Comparison of ENCODE assay signal across 11 cellular contexts in genomic region chr3:149367021-149367840, GRCh38. TPM values are rescaled to one million over a fixed set of nuclear protein-coding genes. Genes with fewer than 3 reads are reported as not detected.
DNase-seq lines count a peak whose midpoint lies in the region; ATAC-seq, FAIRE-seq and TF ChIP-seq lines count a peak whose summit lies in the region.
"Had no signal": no experiment of that assay in that cellular context is flagged by ENCODE, and none has a peak within 500 bp of the region (broad histone marks: within the 10 kb centered on the region; RNA-seq: fewer than 3 reads in every experiment).

No MANE protein-coding gene starts in this region.

- H3K36me3 ChIP-seq in K562 (ENCODE audit: control insufficient read depth, insufficient read depth, low read length), result no peaks in the 10 kb centered on the region
- H3K36me3 ChIP-seq in mesenchymal stem cell (ENCODE audit: control insufficient read depth in 1 of 2, insufficient read depth in 2 of 2, low read depth in 1 of 2, low read length in 2 of 2), result peaks cover 0 to 10% of the 10 kb centered on the region in 2 experiments
- no peaks in the 10 kb centered on the region for H3K36me3 ChIP-seq in thyroid gland

- H3K4me3 ChIP-seq in K562, result no peak overlapping the region
- no peak overlapping the region for H3K4me3 ChIP-seq in mesenchymal stem cell (ENCODE audit: insufficient read depth in 1 of 2, low read depth in 1 of 2, low read length in 2 of 2)
- no peak overlapping the region for H3K4me3 ChIP-seq in thyroid gland (replicated peaks in 1 of 3)
- H3K4me3 ChIP-seq: SK-N-MC had no signal

- H3K14ac ChIP-seq in mesenchymal stem cell (ENCODE audit: low read length in 2 of 2), result no peak overlapping the region

- H3K4ac ChIP-seq in mesenchymal stem cell (ENCODE audit: low read depth in 1 of 2, low read length in 2 of 2), result peak overlapping the region in 1 of 2 experiments; percentile 64

- peaks cover 72% of the 10 kb centered on the region for H3K36me3 Mint-ChIP-seq in Calu3 (ENCODE audit: insufficient read depth, unreplicated experiment)
- H3K36me3 Mint-ChIP-seq: brain had no signal

- no peak overlapping the region for H3K18ac ChIP-seq in mesenchymal stem cell (ENCODE audit: low read depth in 1 of 2, low read length in 2 of 2)

- no peak overlapping the region for H3K4me2 ChIP-seq in K562 (ENCODE audit: insufficient read depth, low read length)
- H3K4me2 ChIP-seq in mesenchymal stem cell (ENCODE audit: low read length, poor library complexity, severe bottlenecking), result no peak overlapping the region

- no peaks in the 10 kb centered on the region for H3K9me1 ChIP-seq in K562 (ENCODE audit: control insufficient read depth, insufficient read depth, low read length)

- 7% methylated on average over 2 of the region's 2 CpGs for WGBS in K562 (ENCODE audit: insufficient coverage, low coverage, missing lambda C conversion rate)
- WGBS in mesenchymal stem cell, result 76% methylated on average over 2 of the region's 2 CpGs
- 76 to 80% methylated on average over 2 of the region's 2 CpGs for WGBS in thyroid gland, 2 donors

- DNase-seq in Calu3 (peak; percentile 92), K562 (ENCODE audit: extremely low read depth in 1 of 4, low spot score in 3 of 4) (no peak), mesenchymal stem cell (peak; percentile 77), thyroid gland (no peak), NAMALWA (ENCODE audit: low spot score) (no peak), OCI-M2 (lab: John Stamatoyannopoulos, UW; ENCODE audit: unreplicated experiment) (no peak)
- DNase-seq: stimulated activated CD8-positive, alpha-beta memory T cell treated with anti-CD3 and anti-CD28 coated beads, Interleukin-4, amount 100 ng/mL, for 48 hours had no signal

- TF ChIP-seq CTCF in Calu3 (IDR thresholded peaks at IDR 0.05; ENCODE audit: unreplicated experiment) (no peak), K562 (IDR thresholded peaks at IDR 0.05 in 2 of 3, conservative IDR thresholded peaks at IDR 0.05 in 1 of 3; ENCODE audit: insufficient read depth in 2 of 3, low read depth in 1 of 3, low read length in 3 of 3) (no peak), thyroid gland (IDR thresholded peaks at IDR 0.05) (no peak)

- H2BK15ac ChIP-seq in mesenchymal stem cell (ENCODE audit: low read depth, poor library complexity, severe bottlenecking), result no peak overlapping the region

- H3K4me1 ChIP-seq in K562 (replicated peaks in 1 of 2; ENCODE audit: control insufficient read depth in 2 of 2, insufficient read depth in 2 of 2, low read length in 2 of 2) (no peaks in the 10 kb centered on the region), mesenchymal stem cell (ENCODE audit: control insufficient read depth, insufficient read depth, low read depth, low read length) (peaks cover 3% of the 10 kb centered on the region), thyroid gland (peaks cover 0 to 8% of the 10 kb centered on the region in 2 donors)

- no peak for TF ChIP-seq RAD21 in K562 (CRISPR knock-in tag; conservative IDR thresholded peaks at IDR 0.05 in 1 of 2, IDR thresholded peaks at IDR 0.05 in 1 of 2)

- H3K9ac ChIP-seq in K562 (ENCODE audit: insufficient read depth in 1 of 2, low read depth in 2 of 2, low read length in 2 of 2) (no peak overlapping the region), mesenchymal stem cell (ENCODE audit: low read length) (no peak overlapping the region)

- intact Hi-C loops in Calu3 (cut with micrococcal nuclease; ENCODE audit: unreplicated experiment) (loop anchor here (1.0 to 2.0 kb wide), 3 partner anchors 11 to 19 kb away; no protein-coding TSS in a partner anchor), K562 (cut with micrococcal nuclease) (no loop called here), thyroid gland (cut with DNase I) (no loop called here)

- H3K27ac Mint-ChIP-seq in Calu3 (ENCODE audit: unreplicated experiment), result peak overlapping the region; percentile 99

- in situ Hi-C loops in K562 (cut with MboI), result no loop called here

- no peak overlapping the region for H4K8ac ChIP-seq in mesenchymal stem cell (ENCODE audit: low read length)

- no peaks in the 10 kb centered on the region for H3K9me3 ChIP-seq in K562 (replicated peaks; ENCODE audit: control insufficient read depth, insufficient read depth, low read depth, low read length)
- H3K9me3 ChIP-seq in mesenchymal stem cell (ENCODE audit: control insufficient read depth, low read length), result no peaks in the 10 kb centered on the region
- no peaks in the 10 kb centered on the region for H3K9me3 ChIP-seq in thyroid gland

- H2AFZ ChIP-seq in K562 (ENCODE audit: low read depth, low read length), result no peak overlapping the region
- H2AFZ ChIP-seq in mesenchymal stem cell (ENCODE audit: low read depth, low read length), result peak overlapping the region; percentile 58

- H3K79me1 ChIP-seq in mesenchymal stem cell (replicated peaks; ENCODE audit: low read length, poor library complexity, severe bottlenecking), result no peaks in the 10 kb centered on the region

- TSS peak; percentile 96 for BruUV-seq in Calu3 (replicated peaks; lab: Mats Ljungman, UMichigan)
- no TSS peak for BruUV-seq in K562 (replicated peaks; lab: Mats Ljungman, UMichigan)

- peaks cover 8% of the 10 kb centered on the region for H3K27me3 Mint-ChIP-seq in Calu3 (ENCODE audit: unreplicated experiment)
- H3K27me3 Mint-ChIP-seq: brain had no signal

- H3K27ac ChIP-seq in K562 (ENCODE audit: extremely low read depth, low read depth, low read length) (no peak overlapping the region), mesenchymal stem cell (ENCODE audit: low read length, poor library complexity, severe bottlenecking) (peak overlapping the region; percentile 46), thyroid gland (peak overlapping the region in 1 of 3 donors; percentile 41)
- H3K27ac ChIP-seq: SK-N-MC had no signal

- H3K23ac ChIP-seq in mesenchymal stem cell (ENCODE audit: low read length in 2 of 2), result no peak overlapping the region

- H3K4me1 Mint-ChIP-seq in Calu3 (ENCODE audit: low read depth, unreplicated experiment), result peaks cover 67% of the 10 kb centered on the region

- H4K20me1 ChIP-seq in K562 (replicated peaks; ENCODE audit: control insufficient read depth, insufficient read depth, low read length), result no peaks in the 10 kb centered on the region; the same call in 1 of the 2 replicates

- no peak overlapping the region for H4K91ac ChIP-seq in mesenchymal stem cell (ENCODE audit: low read length)

- H3K79me2 ChIP-seq in K562 (ENCODE audit: control insufficient read depth, insufficient read depth, low read length), result no peaks in the 10 kb centered on the region

- H2AK5ac ChIP-seq in mesenchymal stem cell (ENCODE audit: low read length, severe bottlenecking), result no peak overlapping the region

- CTCF ChIA-PET in Calu3 (lab: Charles Lee), result interaction anchor here (0.6 to 2.2 kb wide), 19 partner anchors 11 to 1557 kb away, joined by 3 to 20 read pairs (median 4); partner anchors contain the start of gene TM4SF1
- CTCF ChIA-PET in K562 (lab: Yijun Ruan, JAX; ENCODE audit: low intra/inter-chr PET ratio), result no interaction called here

- no peak overlapping the region for H2BK5ac ChIP-seq in mesenchymal stem cell (ENCODE audit: low read depth, low read length, poor library complexity, severe bottlenecking)

- TF ChIP-seq POLR2A in K562 (conservative IDR thresholded peaks at IDR 0.05), result no peak
- TF ChIP-seq POLR2A in thyroid gland (IDR thresholded peaks at IDR 0.05), result no peak

- FAIRE-seq in K562 (lab: Jason Lieb, UNC), result peak; percentile 23

- H2BK12ac ChIP-seq in mesenchymal stem cell (ENCODE audit: low read length in 2 of 2), result peak overlapping the region in 1 of 2 experiments; percentile 47

- POLR2A ChIA-PET in K562 (lab: Yijun Ruan, JAX), result no interaction called here

- no peak overlapping the region for H2BK120ac ChIP-seq in mesenchymal stem cell (ENCODE audit: low read depth, low read length)

- ATAC-seq in HG03095 (IDR thresholded peaks at IDR 0.05; ENCODE audit: unreplicated experiment), result peak; percentile 52
- ATAC-seq in K562, result no peak
- ATAC-seq in HG03521 (IDR thresholded peaks at IDR 0.05; ENCODE audit: unreplicated experiment), result no peak

- no peak for TF ChIP-seq EP300 in K562 (IDR thresholded peaks at IDR 0.05; ENCODE audit: low read length)

- H3K27me3 ChIP-seq in K562 (ENCODE audit: control insufficient read depth in 2 of 2, insufficient read depth in 2 of 2, low read length in 2 of 2) (no peaks in the 10 kb centered on the region), mesenchymal stem cell (ENCODE audit: control insufficient read depth in 1 of 2, insufficient read depth in 1 of 2, low read length in 2 of 2) (no peaks in the 10 kb centered on the region), thyroid gland (no peaks in the 10 kb centered on the region)

- H3K4me3 Mint-ChIP-seq in Calu3 (ENCODE audit: low read depth, unreplicated experiment), result peak overlapping the region; percentile 54
- H3K4me3 Mint-ChIP-seq: brain had no signal

- no peaks in the 10 kb centered on the region for H3K9me3 Mint-ChIP-seq in Calu3 (ENCODE audit: low read depth, unreplicated experiment)
- H3K9me3 Mint-ChIP-seq: brain had no signal

RNA-seq across cellular contexts. Expression of gene TM4SF1, which starts 10.2 kb away (rescaled TPM):
- total RNA-seq in Calu3 (2022) (919 and 981 TPM in 2 replicates), K562 (2014; rRNA removed) (not detected in 2 replicates), K562 (2014; rRNA removed; fragmentation: Illumina TruSeq; extraction: Trizol) (not detected in 2 replicates), K562 (2015; rRNA removed; fragmentation: Illumina TruSeq; extraction: Trizol) (0.11 TPM in 1 of 2 replicates, not detected in the other), K562 (2021) (0.44 and 0.67 TPM in 2 replicates), thyroid gland (100 to 1,000 TPM in 1 of 4 donors, 10 to 100 TPM in 3; 32.4 to 244 (median 79.3) TPM)
- 0.33 TPM in 1 of 2 replicates, not detected in the other for total RNA-seq in K562 (2011; cell fraction: chromatin; rRNA removed; ENCODE audit: low replicate concordance)
- 0.50 TPM in 1 of 2 replicates, not detected in the other for total RNA-seq in K562 (2011; cell fraction: nucleolus; rRNA removed)
- total RNA-seq in K562 (2011; cell fraction: nucleoplasm; rRNA removed), result not detected in 2 replicates
- polyA plus RNA-seq in K562 (2011; rRNA removed) (0.06 and 0.12 TPM in 2 replicates), K562 (2014; fragmentation: Illumina TruSeq; extraction: Trizol) (not detected in 2 replicates), K562 (2014; fragmentation: Nextera tagmentation; extraction: Ambion mirVana) (under 1 TPM in 1 of 2 experiments, not detected in 1; 0.07 TPM), K562 (2014; rRNA removed) (0.08 TPM in 1 of 2 replicates, not detected in the other)
- polyA plus RNA-seq in K562 (2011; cell fraction: cytosol; rRNA removed), result 0.07 and 0.22 TPM in 2 replicates
- 0.13 and 0.18 TPM in 2 replicates for polyA plus RNA-seq in K562 (2011; cell fraction: nucleus; rRNA removed)
- 0.12 and 0.15 TPM in 2 replicates for polyA plus RNA-seq in K562 (2012)
- 0.25 and 0.60 TPM in 2 replicates for polyA minus RNA-seq in K562 (2011; rRNA and poly(A)+ RNA removed)
- 5.1 and 13.1 TPM in 2 replicates for polyA minus RNA-seq in K562 (2011; cell fraction: cytosol; rRNA and poly(A)+ RNA removed)
- polyA minus RNA-seq in K562 (2011; cell fraction: nucleus; rRNA and poly(A)+ RNA removed), result 1.4 and 2.2 TPM in 2 replicates
- 80.3 TPM for polyA plus RNA-seq in mesenchymal stem cell (2013, experiment 1 of 2)
- 86.8 TPM for polyA plus RNA-seq in mesenchymal stem cell (2013, experiment 2 of 2)

RNA-seq across cellular contexts. Expression of gene TM4SF18, which starts 33.8 kb away (rescaled TPM):
- total RNA-seq in Calu3 (2022), result 0.21 TPM in 1 of 2 replicates, not detected in the other
- total RNA-seq in K562 (2011; cell fraction: chromatin; rRNA removed; ENCODE audit: low replicate concordance), result not detected in 2 replicates
- total RNA-seq in K562 (2011; cell fraction: nucleolus; rRNA removed), result not detected in 2 replicates
- not detected in 2 replicates for total RNA-seq in K562 (2011; cell fraction: nucleoplasm; rRNA removed)
- total RNA-seq in K562 (2014; rRNA removed), result not detected in 2 replicates
- total RNA-seq in K562 (2014; rRNA removed; fragmentation: Illumina TruSeq; extraction: Trizol), result not detected in 2 replicates
- total RNA-seq in K562 (2015; rRNA removed; fragmentation: Illumina TruSeq; extraction: Trizol), result not detected in 2 replicates
- not detected in 2 replicates for total RNA-seq in K562 (2021)
- polyA plus RNA-seq in K562 (2011; rRNA removed), result not detected in 2 replicates
- polyA plus RNA-seq in K562 (2011; cell fraction: cytosol; rRNA removed), result not detected in 2 replicates
- not detected in 2 replicates for polyA plus RNA-seq in K562 (2011; cell fraction: nucleus; rRNA removed)
- polyA plus RNA-seq in K562 (2012), result not detected in 2 replicates
- polyA plus RNA-seq in K562 (2014; fragmentation: Illumina TruSeq; extraction: Trizol), result not detected in 2 replicates
- polyA plus RNA-seq in K562 (2014; fragmentation: Nextera tagmentation; extraction: Ambion mirVana), result not detected
- not detected in 2 replicates for polyA plus RNA-seq in K562 (2014; rRNA removed)
- not detected in 2 replicates for polyA minus RNA-seq in K562 (2011; rRNA and poly(A)+ RNA removed)
- polyA minus RNA-seq in K562 (2011; cell fraction: cytosol; rRNA and poly(A)+ RNA removed), result not detected in 2 replicates
- polyA minus RNA-seq in K562 (2011; cell fraction: nucleus; rRNA and poly(A)+ RNA removed), result not detected in 2 replicates
- polyA plus RNA-seq in mesenchymal stem cell (2013, experiment 1 of 2), result 0.94 TPM
- 0.88 TPM for polyA plus RNA-seq in mesenchymal stem cell (2013, experiment 2 of 2)
- 10 to 100 TPM in 3 of 4 donors, 1 to 10 TPM in 1; 9.7 to 33.3 (median 24.9) TPM for total RNA-seq in thyroid gland

Comparison
In these comparisons a context has a peak if more than half of its experiments do, and no peak if none do; other contexts are left out.
1. DNase-seq: peak in Calu3 (single experiment) and mesenchymal stem cell (single experiment); none in K562 (0 of 4), thyroid gland (0 of 2), NAMALWA (single experiment) and OCI-M2 (single experiment).
2. RNA of gene TM4SF1, which starts 10.2 kb away (total RNA-seq): 919 to 981 TPM in Calu3 and 32.4 to 244 TPM in thyroid gland; 0.11 to 0.67 TPM in K562; every median in the first group is over 10 times any median in the second.